In genomic region chr2:136254681-136255080, GRCh38 we compare ENCODE assay signal across 21 cellular contexts.
DNase-seq lines count a peak whose midpoint lies in the region; ATAC-seq, FAIRE-seq and TF ChIP-seq lines count a peak whose summit lies in the region.
"Had no signal": no experiment of that assay in that cellular context is flagged by ENCODE, and none has a peak within 500 bp of the region (broad histone marks: within the 10 kb centered on the region; RNA-seq: fewer than 3 reads in every experiment).

No MANE protein-coding gene starts in this region.

- H3K27me3 ChIP-seq in stomach = no peaks in the 10 kb centered on the region
- H3K27me3 ChIP-seq: BE2C, neural progenitor cell, right lobe of liver had no signal

- no peak overlapping the region for H3K27ac ChIP-seq in stomach
- H3K27ac ChIP-seq: coronary artery, neural progenitor cell, right lobe of liver had no signal

- WGBS in stomach, 5 donors = 52 to 60% (median 59%) methylated on average over 3 of the region's 3 CpGs

- ATAC-seq in GM18498 (IDR thresholded peaks at IDR 0.05; ENCODE audit: unreplicated experiment) (peak; percentile 37), GM19397 (IDR thresholded peaks at IDR 0.05; ENCODE audit: unreplicated experiment) (peak; percentile 48), HG03159 (IDR thresholded peaks at IDR 0.05; ENCODE audit: unreplicated experiment) (peak; percentile 43), mucosa of descending colon (peak; percentile 33)
- no peak for ATAC-seq in activated CD4-positive, CD25-positive, alpha-beta regulatory T cell treated with anti-CD3 and anti-CD28 coated beads, Interleukin-2, amount 50 U/mL, for 24 hours
- ATAC-seq: esophagus mucosa had no signal

- H3K4me1 ChIP-seq in mucosa of descending colon (ENCODE audit: low read depth) (no peaks in the 10 kb centered on the region), stomach (peaks cover 0 to 8% (median 0%) of the 10 kb centered on the region in 4 donors)
- H3K4me1 ChIP-seq: BE2C, right lobe of liver had no signal

- H3K36me3 ChIP-seq in mucosa of descending colon (ENCODE audit: low read depth) (no peaks in the 10 kb centered on the region), stomach (no peaks in the 10 kb centered on the region)
- H3K36me3 ChIP-seq: BE2C, neural progenitor cell, right lobe of liver had no signal

- intact Hi-C loops in mucosa of descending colon (cut with DNase I, micrococcal nuclease) (no loop called here), stomach (cut with DNase I; ENCODE audit: low total_unique reads) (no loop called here)

- H3K9me3 ChIP-seq in mucosa of descending colon (no peaks in the 10 kb centered on the region), stomach (no peaks in the 10 kb centered on the region)
- H3K9me3 ChIP-seq: BE2C, right lobe of liver had no signal

- DNase-seq in mucosa of descending colon (no peak), H54 (ENCODE audit: insufficient read length, low spot score) (no peak), NCI-H1048 (lab: John Stamatoyannopoulos, UW) (no peak), stomach (no peak)
- DNase-seq: activated CD4-positive, alpha-beta T cell treated with anti-CD3 and anti-CD28 coated beads for 4 hours; activated T-cell treated with anti-CD3 and anti-CD28 coated beads, Interleukin-2, amount 50 U/mL, for 24 hours; BE2C; hypothalamus; NCI-H1417; NCI-H510A; right lobe of liver; RPMI8226; stimulated activated naive CD4-positive, alpha-beta T cell treated with Interleukin-2 at 50 U/mL for 16 hours; T-helper 2 cell had no signal

- TF ChIP-seq POLR2A in H54 (IDR thresholded peaks at IDR 0.05; ENCODE audit: low read depth, low read length) = no peak
- TF ChIP-seq POLR2A in stomach (IDR thresholded peaks at IDR 0.05) = no peak

- no peak for FAIRE-seq in H54 (lab: Jason Lieb, UNC)

- H3K4me3 ChIP-seq in mucosa of descending colon (no peak overlapping the region), stomach (no peak overlapping the region)
- H3K4me3 ChIP-seq: coronary artery, neural progenitor cell, right lobe of liver had no signal

- no peak for TF ChIP-seq EP300 in stomach (IDR thresholded peaks at IDR 0.05)

- TF ChIP-seq CTCF in mucosa of descending colon (IDR thresholded peaks at IDR 0.05) (no peak), stomach (IDR thresholded peaks at IDR 0.05) (no peak)

Comparison
In these comparisons a context has a peak if more than half of its experiments do, and no peak if none do; other contexts are left out.
1. ATAC-seq: peak in GM18498 (single experiment), GM19397 (single experiment), HG03159 (single experiment) and mucosa of descending colon (single experiment); none in activated CD4-positive, CD25-positive, alpha-beta regulatory T cell treated with anti-CD3 and anti-CD28 coated beads, Interleukin-2, amount 50 U/mL, for 24 hours (0 of 2).